In genomic region chr5:76678056-76678455, GRCh38 we compare ENCODE assay signal across 7 cellular contexts. TPM values are rescaled to one million over a fixed set of nuclear protein-coding genes. Genes with fewer than 3 reads are reported as not detected.
"Had no signal": no experiment of that assay in that cellular context is flagged by ENCODE, and none has a peak within 500 bp of the region (broad histone marks: within the 10 kb centered on the region; RNA-seq: fewer than 3 reads in every experiment).

No MANE protein-coding gene starts in this region.

- H3K4me3 ChIP-seq: GM23338 had no signal

- H3K4me2 ChIP-seq: GM23338, KMS-11 had no signal

- H3K27ac Mint-ChIP-seq: GM23338, H9, HFFc6, IgD-negative memory B cell had no signal

- H2AFZ ChIP-seq: GM23338 had no signal

- H3K27me3 Mint-ChIP-seq: IgD-negative memory B cell had no signal

- H3K4me1 Mint-ChIP-seq: H9 had no signal

- ATAC-seq: GM23338 had no signal

- DNase-seq: H9, HCEC 1CT, HFFc6, KBM-7 had no signal

- H3K9me3 Mint-ChIP-seq: GM23338, H9, HFFc6, IgD-negative memory B cell had no signal

- H3K4me3 Mint-ChIP-seq: GM23338, H9, HFFc6, IgD-negative memory B cell had no signal

- H3K27ac ChIP-seq: KMS-11 had no signal

- H3K9ac ChIP-seq: KMS-11 had no signal

RNA-seq across cellular contexts. Expression of gene F2RL2, which starts 54.9 kb away (rescaled TPM):
- total RNA-seq: H9 had no signal
